ENCODE assay signal across 8 cellular contexts in genomic region chr15:40564591-40565332, GRCh38. TPM values are rescaled to one million over a fixed set of nuclear protein-coding genes. Genes with fewer than 3 reads are reported as not detected.
DNase-seq lines count a peak whose midpoint lies in the region; ATAC-seq lines count a peak whose summit lies in the region.

Gene CCDC32, minus strand, starts transcription at chr15:40565042. Its CDS starts 2,027 bp downstream, at chr15:40563015.

- H3K9me3 Mint-ChIP-seq in effector memory CD8-positive, alpha-beta T cell, result no peaks in the 10 kb centered on the region

- ATAC-seq in GM21360 (IDR thresholded peaks at IDR 0.05; ENCODE audit: unreplicated experiment), result peak; percentile 90
- peak; percentile 89 for ATAC-seq in effector memory CD8-positive, alpha-beta T cell (replicated peaks)

- peak within 1 kb of the TSS; percentile 92 to 95 for H3K27ac Mint-ChIP-seq in effector memory CD8-positive, alpha-beta T cell

- DNase-seq in COLO668 (lab: John Stamatoyannopoulos, UW; ENCODE audit: unreplicated experiment), result peak; percentile 97
- DNase-seq in HT1080 (ENCODE audit: low read depth), result peak; percentile 99
- peak; percentile 99 for DNase-seq in NOMO-1 treated with DMSO at 0.1 percent for 48 hours (lab: John Stamatoyannopoulos, UW; ENCODE audit: unreplicated experiment)
- peak; percentile 89 to 95 for DNase-seq in activated CD8-positive, alpha-beta memory T cell treated with anti-CD3 and anti-CD28 coated beads for 4 hours (ENCODE audit: low read depth in 2 of 2)
- peak; percentile 91 to 92 (median 91) for DNase-seq in effector memory CD8-positive, alpha-beta T cell
- DNase-seq in medulla oblongata (ENCODE audit: extremely low spot score), result peak; percentile 100
- peak; percentile 93 for DNase-seq in stimulated activated CD8-positive, alpha-beta memory T cell treated with anti-CD3 and anti-CD28 coated beads, Interleukin-12 subunit alpha, Interleukin-12 subunit beta, amount 100 ng/mL, for 1 hour (ENCODE audit: low read depth)

- H3K4me1 Mint-ChIP-seq in effector memory CD8-positive, alpha-beta T cell (ENCODE audit: low read depth in 2 of 2), result peaks cover 26 to 30% of the 10 kb centered on the region in 2 donors

- peaks cover 19% of the 10 kb centered on the region for H3K36me3 Mint-ChIP-seq in effector memory CD8-positive, alpha-beta T cell (ENCODE audit: insufficient read depth)

- H3K4me3 Mint-ChIP-seq in effector memory CD8-positive, alpha-beta T cell, result peak within 1 kb of the TSS; percentile 83 to 91

- H3K27me3 Mint-ChIP-seq in effector memory CD8-positive, alpha-beta T cell, result no peaks in the 10 kb centered on the region

RNA-seq across cellular contexts. Expression of gene CCDC32, which starts in this region (rescaled TPM):
- total RNA-seq in HT1080 (2014; rRNA removed; shearing (Covaris generic)), result 7.8 and 19.5 TPM in 2 replicates
- polyA plus RNA-seq in HT1080 (2015; cell fraction: cytosol; rRNA removed), result 22.2 and 32.3 TPM in 2 replicates
- 22.9 and 28.6 TPM in 2 replicates for polyA plus RNA-seq in HT1080 (2015; cell fraction: nucleus; rRNA removed)

Comparison
In these comparisons a context has a peak if more than half of its experiments do, and no peak if none do; other contexts are left out.
1. Peak in every context shown above with its lines: DNase-seq and ATAC-seq.